13 cellular contexts compared by ENCODE assay signal in genomic region chr18:75267643-75268184, GRCh38. TPM values are rescaled to one million over a fixed set of nuclear protein-coding genes. Genes with fewer than 3 reads are reported as not detected.
DNase-seq lines count a peak whose midpoint lies in the region; ATAC-seq, FAIRE-seq and TF ChIP-seq lines count a peak whose summit lies in the region.
"Had no signal": no experiment of that assay in that cellular context is flagged by ENCODE, and none has a peak within 500 bp of the region (broad histone marks: within the 10 kb centered on the region; RNA-seq: fewer than 3 reads in every experiment).

No MANE protein-coding gene starts in this region.

- peak; percentile 57 for ATAC-seq in GM21367 (IDR thresholded peaks at IDR 0.05; ENCODE audit: unreplicated experiment)
- ATAC-seq in HG03108 (IDR thresholded peaks at IDR 0.05; ENCODE audit: unreplicated experiment): peak; percentile 97
- no peak for ATAC-seq in HG03135 (IDR thresholded peaks at IDR 0.05; ENCODE audit: unreplicated experiment)

- no peak overlapping the region for H4K8ac ChIP-seq in mesenchymal stem cell (ENCODE audit: low read length)

- H3K9me3 ChIP-seq in mesenchymal stem cell (ENCODE audit: control insufficient read depth, low read length): no peaks in the 10 kb centered on the region
- H3K9me3 ChIP-seq: Caco-2 had no signal

- peak overlapping the region in 1 of 5 experiments; percentile 70 for H3K4me3 Mint-ChIP-seq in brain
- no peak overlapping the region for H3K4me3 Mint-ChIP-seq in activated CD4-positive, alpha-beta memory T cell treated with anti-CD3 and anti-CD28 coated beads, Interleukin-2, amount 10 ng/mL, durations not matched to agents 7 days and 5 days
- H3K4me3 Mint-ChIP-seq: central memory CD8-positive, alpha-beta T cell had no signal

- H2BK120ac ChIP-seq in mesenchymal stem cell (ENCODE audit: low read depth, low read length): no peak overlapping the region

- no peaks in the 10 kb centered on the region for H3K36me3 Mint-ChIP-seq in brain
- no peaks in the 10 kb centered on the region for H3K36me3 Mint-ChIP-seq in activated CD4-positive, alpha-beta memory T cell treated with anti-CD3 and anti-CD28 coated beads, Interleukin-2, amount 10 ng/mL, durations not matched to agents 7 days and 5 days (ENCODE audit: low read depth)

- no peak overlapping the region for H3K9ac ChIP-seq in mesenchymal stem cell (ENCODE audit: low read length)

- H3K79me1 ChIP-seq in mesenchymal stem cell (replicated peaks; ENCODE audit: low read length, poor library complexity, severe bottlenecking): peaks cover 9% of the 10 kb centered on the region

- peaks cover 98% of the 10 kb centered on the region for H3K4me1 Mint-ChIP-seq in brain
- peaks cover 8% of the 10 kb centered on the region for H3K4me1 Mint-ChIP-seq in activated CD4-positive, alpha-beta memory T cell treated with anti-CD3 and anti-CD28 coated beads, Interleukin-2, amount 10 ng/mL, durations not matched to agents 7 days and 5 days

- no peak overlapping the region for H3K18ac ChIP-seq in mesenchymal stem cell (ENCODE audit: low read depth in 1 of 2, low read length in 2 of 2)

- no peak overlapping the region for H2BK12ac ChIP-seq in mesenchymal stem cell (ENCODE audit: low read length in 2 of 2)

- no peak overlapping the region for H3K4me3 ChIP-seq in mesenchymal stem cell (ENCODE audit: insufficient read depth in 1 of 2, low read depth in 1 of 2, low read length in 2 of 2)

- no peak overlapping the region for H2BK5ac ChIP-seq in mesenchymal stem cell (ENCODE audit: low read depth, low read length, poor library complexity, severe bottlenecking)

- H3K4me2 ChIP-seq in mesenchymal stem cell (ENCODE audit: low read length, poor library complexity, severe bottlenecking): no peak overlapping the region

- H3K27me3 ChIP-seq in mesenchymal stem cell (ENCODE audit: control insufficient read depth in 1 of 2, insufficient read depth in 1 of 2, low read length in 2 of 2): no peaks in the 10 kb centered on the region

- H3K14ac ChIP-seq in mesenchymal stem cell (ENCODE audit: low read length in 2 of 2): no peak overlapping the region

- peaks cover 2% of the 10 kb centered on the region for H3K4me1 ChIP-seq in mesenchymal stem cell (ENCODE audit: control insufficient read depth, insufficient read depth, low read depth, low read length)
- H3K4me1 ChIP-seq: Caco-2 had no signal

- no peaks in the 10 kb centered on the region for H3K9me3 Mint-ChIP-seq in brain
- no peaks in the 10 kb centered on the region for H3K9me3 Mint-ChIP-seq in activated CD4-positive, alpha-beta memory T cell treated with anti-CD3 and anti-CD28 coated beads, Interleukin-2, amount 10 ng/mL, durations not matched to agents 7 days and 5 days
- H3K9me3 Mint-ChIP-seq: central memory CD8-positive, alpha-beta T cell had no signal

- POLR2A ChIA-PET in activated CD4-positive, alpha-beta memory T cell treated with anti-CD3 and anti-CD28 coated beads, Interleukin-2, amount 10 ng/mL, durations not matched to agents 7 days and 5 days (lab: Charles Lee): no interaction called here

- no peak overlapping the region for H3K23ac ChIP-seq in mesenchymal stem cell (ENCODE audit: low read length in 2 of 2)

- no peaks in the 10 kb centered on the region for H3K36me3 ChIP-seq in mesenchymal stem cell (ENCODE audit: control insufficient read depth in 1 of 2, insufficient read depth in 2 of 2, low read depth in 1 of 2, low read length in 2 of 2)

- peak; percentile 85 for FAIRE-seq in GM18507 (lab: Jason Lieb, UNC)
- FAIRE-seq: frontal cortex had no signal

- no peak overlapping the region for H4K91ac ChIP-seq in mesenchymal stem cell (ENCODE audit: low read length)

- H3K4ac ChIP-seq in mesenchymal stem cell (ENCODE audit: low read depth in 1 of 2, low read length in 2 of 2): no peak overlapping the region

- no peaks in the 10 kb centered on the region for H3K27me3 Mint-ChIP-seq in brain
- H3K27me3 Mint-ChIP-seq in activated CD4-positive, alpha-beta memory T cell treated with anti-CD3 and anti-CD28 coated beads, Interleukin-2, amount 10 ng/mL, durations not matched to agents 7 days and 5 days: no peaks in the 10 kb centered on the region
- H3K27me3 Mint-ChIP-seq: central memory CD8-positive, alpha-beta T cell had no signal

- no peak overlapping the region for H2AK5ac ChIP-seq in mesenchymal stem cell (ENCODE audit: low read length, severe bottlenecking)

- 61% methylated on average over 5 of the region's 8 CpGs for WGBS in mesenchymal stem cell

- DNase-seq in GM18507 (ENCODE audit: extremely low spot score, insufficient read length, low read depth) (no peak), mesenchymal stem cell (no peak), NCI-H187 (lab: John Stamatoyannopoulos, UW) (no peak)
- no peak for DNase-seq in activated CD4-positive, alpha-beta memory T cell treated with anti-CD3 and anti-CD28 coated beads, Interleukin-2, amount 10 ng/mL, durations not matched to agents 7 days and 5 days
- DNase-seq: Caco-2, KG1, NCI-H510A treated with DMSO at 0.1 percent for 48 hours had no signal

- peak overlapping the region in 3 of 5 experiments; percentile 44 to 74 (median 70) for H3K27ac Mint-ChIP-seq in brain
- H3K27ac Mint-ChIP-seq in activated CD4-positive, alpha-beta memory T cell treated with anti-CD3 and anti-CD28 coated beads, Interleukin-2, amount 10 ng/mL, durations not matched to agents 7 days and 5 days: no peak overlapping the region

- no peak overlapping the region for H2BK15ac ChIP-seq in mesenchymal stem cell (ENCODE audit: low read depth, poor library complexity, severe bottlenecking)

- CTCF ChIA-PET in activated CD4-positive, alpha-beta memory T cell treated with anti-CD3 and anti-CD28 coated beads, Interleukin-2, amount 10 ng/mL, durations not matched to agents 7 days and 5 days (lab: Charles Lee): no interaction called here

- no peak for TF ChIP-seq CTCF in brain (conservative IDR thresholded peaks at IDR 0.05)

- H3K27ac ChIP-seq in mesenchymal stem cell (ENCODE audit: low read length, poor library complexity, severe bottlenecking): no peak overlapping the region

- H2AFZ ChIP-seq in mesenchymal stem cell (ENCODE audit: low read depth, low read length): no peak overlapping the region

RNA-seq across cellular contexts. Expression of gene TSHZ1, which starts 57.1 kb away (rescaled TPM):
- 35.6 TPM for polyA plus RNA-seq in brain (ENCODE audit: insufficient read depth, low read depth, low replicate concordance)
- 4.9 TPM for polyA plus RNA-seq in mesenchymal stem cell (2013, experiment 1 of 2)
- polyA plus RNA-seq in mesenchymal stem cell (2013, experiment 2 of 2): 4.4 TPM
- 10 to 100 TPM; 18.2 to 19.0 TPM for total RNA-seq in activated CD4-positive, alpha-beta memory T cell treated with anti-CD3 and anti-CD28 coated beads, Interleukin-2, amount 10 ng/mL, durations not matched to agents 7 days and 5 days

RNA-seq across cellular contexts. Expression of gene PTGR3, which starts 58.8 kb away (rescaled TPM):
- 30.8 TPM for polyA plus RNA-seq in brain (ENCODE audit: insufficient read depth, low read depth, low replicate concordance)
- 4.5 TPM for polyA plus RNA-seq in mesenchymal stem cell (2013, experiment 1 of 2)
- polyA plus RNA-seq in mesenchymal stem cell (2013, experiment 2 of 2): 4.7 TPM
- total RNA-seq in activated CD4-positive, alpha-beta memory T cell treated with anti-CD3 and anti-CD28 coated beads, Interleukin-2, amount 10 ng/mL, durations not matched to agents 7 days and 5 days: 10 to 100 TPM; 39.8 to 41.4 TPM
